In the genomic region with DNA sequence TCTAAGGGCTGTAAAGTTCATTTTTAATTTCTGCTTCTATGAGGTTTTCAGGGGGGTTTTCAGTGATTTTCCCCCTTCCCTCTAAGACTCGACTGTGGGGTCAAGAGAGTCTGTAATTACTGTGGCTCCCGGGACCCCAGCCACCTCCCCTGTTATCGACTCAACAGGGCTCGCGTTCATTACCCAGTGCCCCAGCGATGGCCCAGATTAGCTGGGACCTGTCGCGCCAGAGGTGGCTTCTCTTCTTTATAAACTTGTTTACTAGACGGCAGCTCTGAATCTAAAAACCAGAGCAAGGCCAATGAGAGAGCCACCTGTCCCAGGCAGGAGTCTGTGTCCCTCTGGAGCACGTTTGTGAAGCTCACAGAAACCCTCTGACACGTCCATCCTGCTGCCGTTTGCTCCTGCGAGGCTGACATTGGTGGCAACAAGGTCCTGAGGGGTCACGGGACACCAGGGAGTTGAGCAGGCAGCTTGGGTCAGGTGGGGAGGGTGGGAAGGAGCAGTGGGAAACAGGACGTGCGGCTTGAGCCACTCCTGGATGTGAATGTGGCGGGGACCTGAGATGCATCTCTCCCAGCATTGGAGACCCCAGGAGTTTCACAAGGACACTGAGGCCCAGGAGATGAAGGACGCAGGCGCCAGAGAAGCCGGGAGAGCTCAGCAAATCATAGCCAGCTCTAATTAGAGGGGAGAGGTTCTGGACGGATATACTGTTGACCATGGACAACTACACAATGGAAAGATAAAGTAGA, we compare ENCODE assay signal across 21 cellular contexts.
"Had no signal": no experiment of that assay in that cellular context is flagged by ENCODE, and none has a peak within 500 bp of the region (broad histone marks: within the 10 kb centered on the region; RNA-seq: fewer than 3 reads in every experiment).

No MANE protein-coding gene starts in this region.

- FAIRE-seq: keratinocyte, small intestine had no signal

- DNase-seq: activated CD4-positive, CD25-positive, alpha-beta regulatory T cell; activated CD8-positive, alpha-beta memory T cell treated with anti-CD3 and anti-CD28 coated beads for 24 hours; activated CD8-positive, alpha-beta memory T cell treated with anti-CD3 and anti-CD28 coated beads, Interleukin-2, amount 50 U/mL, for 48 hours; activated gamma-delta T cell treated with Interleukin-2 at 50 U/mL for 16 hours; activated T-cell treated with anti-CD3 and anti-CD28 coated beads, Interleukin-2, amount 50 U/mL, for 48 hours; effector memory CD8-positive, alpha-beta T cell; foreskin keratinocyte; glutamatergic neuron; hypothalamus; left lung; nephron progenitor cell; occipital lobe; right cardiac atrium; stimulated activated CD4-positive, alpha-beta T cell treated with anti-CD3 and anti-CD28 coated beads, Interleukin-4, amount 100 ng/mL, for 1 hour; T-helper 1 cell; T-helper 9 cell had no signal

- ATAC-seq: effector memory CD8-positive, alpha-beta T cell; foreskin keratinocyte; left lung; right cardiac atrium; stimulated activated effector memory CD8-positive, alpha-beta T cell treated with anti-CD3 and anti-CD28 coated beads, Interleukin-12 subunit alpha, Interleukin-12 subunit beta, amount 100 ng/mL, for 72 hours had no signal

- H3K4me3 ChIP-seq: left lung, thoracic aorta, upper lobe of left lung had no signal

- H3K27me3 ChIP-seq: foreskin keratinocyte, left lung, upper lobe of left lung had no signal

- H3K27ac ChIP-seq: foreskin keratinocyte, left lung, thoracic aorta, upper lobe of left lung had no signal

- H3K9me3 ChIP-seq: left lung, thoracic aorta, upper lobe of left lung had no signal

- H3K4me1 ChIP-seq: left lung had no signal
